In genomic region chr4:3201718-3202702, GRCh38 we compare ENCODE assay signal across 8 cellular contexts. TPM values are rescaled to one million over a fixed set of nuclear protein-coding genes. Genes with fewer than 3 reads are reported as not detected.
DNase-seq lines count a peak whose midpoint lies in the region; ATAC-seq and TF ChIP-seq lines count a peak whose summit lies in the region.

No MANE protein-coding gene starts in this region.

- peak overlapping the region; percentile 3 for H3K27ac ChIP-seq in CD4-positive, alpha-beta memory T cell (ENCODE audit: low read depth, low read length)
- H3K27ac ChIP-seq in GM23248, result no peak overlapping the region
- peak overlapping the region; percentile 50 for H3K27ac ChIP-seq in SJCRH30
- H3K27ac ChIP-seq in upper lobe of left lung, result peak overlapping the region; percentile 41 to 76 (median 64)

- no peaks in the 10 kb centered on the region for H4K20me1 ChIP-seq in GM23248 (ENCODE audit: insufficient read depth)

- TF ChIP-seq CTCF in upper lobe of left lung (IDR thresholded peaks at IDR 0.05) (no peak), chondrocyte (IDR thresholded peaks at IDR 0.05) (no peak)

- 94 to 95% methylated on average over 11 of the region's 11 CpGs for WGBS in GM23248 (ENCODE audit: low coverage in 1 of 2, low lambda C conversion rate in 2 of 2, missing lambda C conversion rate in 2 of 2), 2 experiments
- WGBS in upper lobe of left lung, 2 donors, result 45 to 47% methylated on average over 10 to 11 of the region's 11 CpGs

- H3K4me2 ChIP-seq in GM23248 (ENCODE audit: unreplicated experiment), result no peak overlapping the region

- no peaks in the 10 kb centered on the region for H3K79me2 ChIP-seq in GM23248 (ENCODE audit: insufficient read depth)

- H3K27me3 Mint-ChIP-seq in CD4-positive, alpha-beta memory T cell, result no peaks in the 10 kb centered on the region
- no peaks in the 10 kb centered on the region for H3K27me3 Mint-ChIP-seq in naive thymus-derived CD8-positive, alpha-beta T cell
- no peaks in the 10 kb centered on the region for H3K27me3 Mint-ChIP-seq in chondrocyte (ENCODE audit: low read depth)

- POLR2A ChIA-PET in CD4-positive, alpha-beta memory T cell (lab: Charles Lee; ENCODE audit: partially characterized antibody), result interaction anchor here (0.8 to 1.5 kb wide), 4 partner anchors 8 to 23 kb away, joined by 3 to 7 read pairs (median 4); no protein-coding TSS in a partner anchor
- POLR2A ChIA-PET in naive thymus-derived CD8-positive, alpha-beta T cell (lab: Charles Lee), result interaction anchor here (0.6 to 2.3 kb wide), 5 partner anchors 10 to 961 kb away, joined by 3 to 11 read pairs (median 4); no protein-coding TSS in a partner anchor

- H2AFZ ChIP-seq in GM23248, result no peak overlapping the region

- peak overlapping the region; percentile 21 to 84 (median 76) for H3K4me3 Mint-ChIP-seq in CD4-positive, alpha-beta memory T cell
- peak overlapping the region; percentile 67 to 83 (median 73) for H3K4me3 Mint-ChIP-seq in naive thymus-derived CD8-positive, alpha-beta T cell
- H3K4me3 Mint-ChIP-seq in chondrocyte (ENCODE audit: unreplicated experiment), result no peak overlapping the region

- CTCF ChIA-PET in CD4-positive, alpha-beta memory T cell (lab: Charles Lee; ENCODE audit: partially characterized antibody), result interaction anchor here (1.4 to 2.4 kb wide), 4 partner anchors 9 to 94 kb away, joined by 3 to 13 read pairs (median 4); no protein-coding TSS in a partner anchor

- peaks cover 22% of the 10 kb centered on the region for H3F3A ChIP-seq in GM23248 (ENCODE audit: insufficient read depth)

- H3K36me3 Mint-ChIP-seq in CD4-positive, alpha-beta memory T cell, result peaks cover 24 to 27% of the 10 kb centered on the region in 2 donors
- H3K36me3 Mint-ChIP-seq in activated naive CD4-positive, alpha-beta T cell treated with anti-CD3 and anti-CD28 coated beads, Interleukin-2, amount 50 U/mL, for 72 hours, result peaks cover 13 to 18% of the 10 kb centered on the region in 2 donors
- peaks cover 0 to 28% (median 20%) of the 10 kb centered on the region in 3 donors for H3K36me3 Mint-ChIP-seq in naive thymus-derived CD8-positive, alpha-beta T cell
- peaks cover 15% of the 10 kb centered on the region for H3K36me3 Mint-ChIP-seq in chondrocyte (ENCODE audit: low read depth)

- peaks cover 31 to 54% (median 40%) of the 10 kb centered on the region in 4 donors for H3K4me1 Mint-ChIP-seq in CD4-positive, alpha-beta memory T cell
- H3K4me1 Mint-ChIP-seq in naive thymus-derived CD8-positive, alpha-beta T cell, result peaks cover 17 to 63% (median 52%) of the 10 kb centered on the region in 4 donors
- H3K4me1 Mint-ChIP-seq in chondrocyte (ENCODE audit: low read depth), result peaks cover 9% of the 10 kb centered on the region

- in situ Hi-C loops in GM23248 (cut with MboI), result no loop called here

- no peak overlapping the region for H3K9ac ChIP-seq in GM23248

- no peak for TF ChIP-seq EP300 in upper lobe of left lung (IDR thresholded peaks at IDR 0.05)

- peak overlapping the region in 1 of 2 donors; percentile 30 for H3K4me3 ChIP-seq in CD4-positive, alpha-beta memory T cell (ENCODE audit: low read length in 2 of 2)
- H3K4me3 ChIP-seq in GM23248 (no peak overlapping the region), SJCRH30 (no peak overlapping the region), upper lobe of left lung (no peak overlapping the region)

- no peaks in the 10 kb centered on the region for H3K9me2 ChIP-seq in GM23248 (ENCODE audit: insufficient read depth)

- no peaks in the 10 kb centered on the region for H3K9me3 Mint-ChIP-seq in CD4-positive, alpha-beta memory T cell
- no peaks in the 10 kb centered on the region for H3K9me3 Mint-ChIP-seq in activated naive CD4-positive, alpha-beta T cell treated with anti-CD3 and anti-CD28 coated beads, Interleukin-2, amount 50 U/mL, for 72 hours
- H3K9me3 Mint-ChIP-seq in naive thymus-derived CD8-positive, alpha-beta T cell, result no peaks in the 10 kb centered on the region
- no peaks in the 10 kb centered on the region for H3K9me3 Mint-ChIP-seq in chondrocyte (ENCODE audit: low read depth)

- ATAC-seq in activated naive CD4-positive, alpha-beta T cell treated with anti-CD3 and anti-CD28 coated beads, Interleukin-2, amount 50 U/mL, for 72 hours, result peak; percentile 86 to 87
- peak; percentile 97 to 99 for ATAC-seq in naive thymus-derived CD8-positive, alpha-beta T cell
- peak; percentile 38 to 53 for ATAC-seq in upper lobe of left lung (ENCODE audit: low FRiP score in 2 of 2)

- peak; percentile 83 to 89 (median 87) for DNase-seq in CD4-positive, alpha-beta memory T cell
- DNase-seq in GM23248, result peak; percentile 52
- peak; percentile 77 to 90 for DNase-seq in SJCRH30
- peak; percentile 62 to 69 for DNase-seq in activated naive CD4-positive, alpha-beta T cell treated with anti-CD3 and anti-CD28 coated beads, Interleukin-2, amount 50 U/mL, for 72 hours (ENCODE audit: low spot score in 2 of 2)
- DNase-seq in naive thymus-derived CD8-positive, alpha-beta T cell, result peak; percentile 31 to 92 (median 78)
- DNase-seq in upper lobe of left lung, result no peak
- no peak for DNase-seq in mucosa of gallbladder (ENCODE audit: low spot score)
- no peak for DNase-seq in chondrocyte (ENCODE audit: low spot score)

- H3K9me3 ChIP-seq in CD4-positive, alpha-beta memory T cell (ENCODE audit: control insufficient read depth in 1 of 2, low read length in 2 of 2), result no peaks in the 10 kb centered on the region
- H3K9me3 ChIP-seq in GM23248 (ENCODE audit: low read depth) (no peaks in the 10 kb centered on the region), SJCRH30 (replicated peaks) (no peaks in the 10 kb centered on the region), upper lobe of left lung (no peaks in the 10 kb centered on the region)

- H3K36me3 ChIP-seq in CD4-positive, alpha-beta memory T cell (ENCODE audit: insufficient read depth, low read length), result peaks cover 7% of the 10 kb centered on the region
- 0 out of 2 replicates have a peak, but pooled peaks cover 7% of the 10 kb centered on the region for H3K36me3 ChIP-seq in GM23248 (ENCODE audit: low read depth)
- 0 out of 2 replicates have a peak, but pooled peaks cover 16% of the 10 kb centered on the region for H3K36me3 ChIP-seq in SJCRH30
- peaks cover 13 to 39% (median 29%) of the 10 kb centered on the region in 4 donors for H3K36me3 ChIP-seq in upper lobe of left lung

- peaks cover 54% of the 10 kb centered on the region for H3K4me1 ChIP-seq in CD4-positive, alpha-beta memory T cell (ENCODE audit: insufficient read depth, low read length)
- H3K4me1 ChIP-seq in GM23248 (ENCODE audit: insufficient read depth), result peaks cover 24% of the 10 kb centered on the region
- peaks cover 36% of the 10 kb centered on the region for H3K4me1 ChIP-seq in SJCRH30
- peaks cover 28 to 35% (median 32%) of the 10 kb centered on the region in 4 donors for H3K4me1 ChIP-seq in upper lobe of left lung

- intact Hi-C loops in CD4-positive, alpha-beta memory T cell (cut with micrococcal nuclease), result loop anchor here (1.0 to 2.0 kb wide), 2 partner anchors 8 to 91 kb away; partner anchors contain the start of gene RGS12

- peak overlapping the region; percentile 38 to 86 (median 82) for H3K27ac Mint-ChIP-seq in CD4-positive, alpha-beta memory T cell
- peak overlapping the region; percentile 89 for H3K27ac Mint-ChIP-seq in activated naive CD4-positive, alpha-beta T cell treated with anti-CD3 and anti-CD28 coated beads, Interleukin-2, amount 50 U/mL, for 72 hours
- H3K27ac Mint-ChIP-seq in naive thymus-derived CD8-positive, alpha-beta T cell, result peak overlapping the region; percentile 26 to 87 (median 78)
- H3K27ac Mint-ChIP-seq in chondrocyte (ENCODE audit: unreplicated experiment), result no peak overlapping the region

- no peak for TF ChIP-seq POLR2A in upper lobe of left lung (IDR thresholded peaks at IDR 0.05)

- no peaks in the 10 kb centered on the region for H3K27me3 ChIP-seq in CD4-positive, alpha-beta memory T cell (ENCODE audit: insufficient read depth, low read length)
- no peaks in the 10 kb centered on the region for H3K27me3 ChIP-seq in GM23248 (replicated peaks; ENCODE audit: insufficient read depth)
- H3K27me3 ChIP-seq in SJCRH30, result no peaks in the 10 kb centered on the region
- H3K27me3 ChIP-seq in upper lobe of left lung, result no peaks in the 10 kb centered on the region

RNA-seq across cellular contexts. Expression of gene MSANTD1, which starts 46.9 kb away (rescaled TPM):
- total RNA-seq in CD4-positive, alpha-beta memory T cell, result 1 to 10 TPM; 2.0 to 2.2 TPM
- under 1 TPM in 1 of 2 donors, not detected in 1; 0.08 TPM for polyA plus RNA-seq in CD4-positive, alpha-beta memory T cell
- total RNA-seq in GM23248 (2014; rRNA removed; shearing (Covaris generic)), result 2.1 TPM in 1 of 2 replicates, not detected in the other
- polyA plus RNA-seq in GM23248 (2016; fragmentation: Nextera tagmentation; extraction: Ambion mirVana), result 0.08 TPM in 1 of 2 replicates, not detected in the other
- total RNA-seq in SJCRH30 (2014; rRNA removed; shearing (Covaris generic)), result 0.04 and 0.08 TPM in 2 replicates
- total RNA-seq in activated naive CD4-positive, alpha-beta T cell treated with anti-CD3 and anti-CD28 coated beads, Interleukin-2, amount 50 U/mL, for 72 hours, result 1 to 10 TPM in 1 of 2 donors, under 1 TPM in 1; 0.48 to 1.6 TPM
- 1 to 10 TPM; 1.8 to 2.1 TPM for total RNA-seq in naive thymus-derived CD8-positive, alpha-beta T cell
- under 1 TPM in 1 of 3 donors, not detected in 2; 0.18 TPM for polyA plus RNA-seq in naive thymus-derived CD8-positive, alpha-beta T cell
- total RNA-seq in upper lobe of left lung (1 to 10 TPM in 5 of 6 donors, under 1 TPM in 1; 1.00 to 7.3 (median 1.8) TPM), mucosa of gallbladder (1.2 TPM), chondrocyte (0.55 to 1.7 TPM (median 0.64 TPM) in 3 replicates)

Comparison
In these comparisons a context has a peak if more than half of its experiments do, and no peak if none do; other contexts are left out.
1. DNase-seq: peak in CD4-positive, alpha-beta memory T cell (5 of 5), GM23248 (single experiment), SJCRH30 (2 of 2), activated naive CD4-positive, alpha-beta T cell treated with anti-CD3 and anti-CD28 coated beads, Interleukin-2, amount 50 U/mL, for 72 hours (2 of 2) and naive thymus-derived CD8-positive, alpha-beta T cell (10 of 10); none in upper lobe of left lung (0 of 2), mucosa of gallbladder (single experiment) and chondrocyte (single experiment).
2. ATAC-seq: peak in every context shown above with its lines; median percentile 98 in naive thymus-derived CD8-positive, alpha-beta T cell; 86 in activated naive CD4-positive, alpha-beta T cell treated with anti-CD3 and anti-CD28 coated beads, Interleukin-2, amount 50 U/mL, for 72 hours; 46 in upper lobe of left lung.